10 cellular contexts compared by ENCODE assay signal in genomic region chr2:226136739-226137138, GRCh38.
DNase-seq lines count a peak whose midpoint lies in the region; ATAC-seq, FAIRE-seq and TF ChIP-seq lines count a peak whose summit lies in the region.
"Had no signal": no experiment of that assay in that cellular context is flagged by ENCODE, and none has a peak within 500 bp of the region (broad histone marks: within the 10 kb centered on the region; RNA-seq: fewer than 3 reads in every experiment).

No MANE protein-coding gene starts in this region.

- 77 to 89% (median 84%) methylated on average over 4 of the region's 4 CpGs for WGBS in heart left ventricle, 4 donors

- no peak for TF ChIP-seq CTCF in heart left ventricle (IDR thresholded peaks at IDR 0.05)
- TF ChIP-seq CTCF in bronchial epithelial cell (IDR thresholded peaks at IDR 0.05; ENCODE audit: insufficient read depth, low read length, severe bottlenecking), result no peak

- H3K4me1 ChIP-seq in heart left ventricle, result peaks cover 0 to 15% (median 0%) of the 10 kb centered on the region in 12 donors

- no peaks in the 10 kb centered on the region for H3K9me3 ChIP-seq in heart left ventricle

- TF ChIP-seq POLR2A in heart left ventricle (IDR thresholded peaks at IDR 0.05), result no peak

- ATAC-seq in Right ventricle myocardium superior (ENCODE audit: poor library complexity) (no peak), heart left ventricle (no peak), HG03571 (IDR thresholded peaks at IDR 0.05; ENCODE audit: unreplicated experiment) (peak; percentile 76), HG02852 (IDR thresholded peaks at IDR 0.05; ENCODE audit: unreplicated experiment) (no peak)

- intact Hi-C loops in Right ventricle myocardium superior (cut with DNase I), result no loop called here
- intact Hi-C loops in heart left ventricle (cut with DNase I), result loop anchor here in 2 of 10 donors (10.0 kb wide), 1 partner anchor 668 kb away; no protein-coding TSS in a partner anchor

- H3K27me3 ChIP-seq in heart left ventricle, result no peaks in the 10 kb centered on the region
- no peaks in the 10 kb centered on the region for H3K27me3 ChIP-seq in bronchial epithelial cell (ENCODE audit: control insufficient read depth, insufficient read depth, low read length)

- H3K27ac ChIP-seq in heart left ventricle, result peak overlapping the region in 1 of 12 donors; percentile 49
- H3K27ac ChIP-seq: GM23248 had no signal

- no peaks in the 10 kb centered on the region for H3K36me3 ChIP-seq in heart left ventricle
- no peaks in the 10 kb centered on the region for H3K36me3 ChIP-seq in bronchial epithelial cell (ENCODE audit: control insufficient read depth, insufficient read depth, low read length)

- no peak for FAIRE-seq in bronchial epithelial cell (lab: Jason Lieb, UNC)

- DNase-seq in Right ventricle myocardium superior (peak; percentile 40), heart left ventricle (no peak), bronchial epithelial cell (ENCODE audit: low read depth) (peak; percentile 83), islet precursor cell (no peak), DMS79 (lab: John Stamatoyannopoulos, UW) (no peak), NCI-H187 (lab: John Stamatoyannopoulos, UW) (no peak)

- H3K4me3 ChIP-seq in heart left ventricle (no peak overlapping the region), bronchial epithelial cell (ENCODE audit: low read depth, low read length) (no peak overlapping the region)
- H3K4me3 ChIP-seq: GM23248, lung had no signal

Comparison
In these comparisons a context has a peak if more than half of its experiments do, and no peak if none do; other contexts are left out.
1. DNase-seq: peak in Right ventricle myocardium superior (single experiment) and bronchial epithelial cell (single experiment); none in heart left ventricle (0 of 5), islet precursor cell (single experiment), DMS79 (single experiment) and NCI-H187 (0 of 2).